Comparison of ENCODE assay signal across 1 cellular context in the genomic region with DNA sequence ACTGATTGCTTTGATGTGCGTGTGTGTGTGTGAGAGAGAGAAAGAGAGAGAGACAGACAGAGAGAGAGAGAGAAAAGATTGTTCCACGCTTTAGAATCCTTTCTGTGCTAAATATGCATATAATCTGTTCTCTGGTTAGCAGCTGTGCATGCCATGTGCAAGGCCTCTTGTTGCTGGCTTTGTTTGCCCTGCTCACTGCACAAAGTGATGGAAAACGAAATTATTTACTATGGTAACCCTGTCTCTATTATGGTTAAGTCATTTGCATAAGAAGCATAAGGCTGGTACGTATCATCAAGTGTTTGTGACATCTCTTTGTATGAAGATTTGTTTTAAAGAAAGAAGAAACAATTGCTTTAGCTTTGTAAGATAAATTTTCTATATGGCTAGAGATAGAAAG.
TF ChIP-seq lines count a peak whose summit lies in the region.

No MANE protein-coding gene starts in this region.

TF ChIP-seq in GM12891, 5 proteins besides CTCF, POLR2A, EP300 and RAD21:
- TF ChIP-seq POU2F2 (IDR thresholded peaks at IDR 0.05; ENCODE audit: low read depth, low read length) (no peak), POLR2AphosphoS5 (IDR thresholded peaks at IDR 0.05; ENCODE audit: low read depth, low read length) (no peak), SPI1 (IDR thresholded peaks at IDR 0.05; ENCODE audit: low read depth, low read length) (no peak), PAX5 (IDR thresholded peaks at IDR 0.05; ENCODE audit: insufficient read depth, low read length, severe bottlenecking) (no peak), TAF1 (IDR thresholded peaks at IDR 0.05; ENCODE audit: low read depth, low read length) (no peak)
